In genomic region chr2:182066439-182067061, GRCh38 we compare ENCODE assay signal across 15 cellular contexts.
DNase-seq lines count a peak whose midpoint lies in the region; TF ChIP-seq lines count a peak whose summit lies in the region.
"Had no signal": no experiment of that assay in that cellular context is flagged by ENCODE, and none has a peak within 500 bp of the region (broad histone marks: within the 10 kb centered on the region; RNA-seq: fewer than 3 reads in every experiment).

No MANE protein-coding gene starts in this region.

- TF ChIP-seq CTCF in AG04449 (IDR thresholded peaks at IDR 0.05; ENCODE audit: insufficient read depth, low read length, missing control alignments) (no peak), astrocyte of the spinal cord (IDR thresholded peaks at IDR 0.05; ENCODE audit: low read depth, low read length) (no peak)

- H3K27me3 Mint-ChIP-seq in T-helper 2 cell treated with Interferon-gamma antibody and Interleukin-4, amounts not matched to agents 5 μg/mL and 100 μg/mL, for 36 hours (ENCODE audit: low read depth), result peaks cover 2% of the 10 kb centered on the region
- H3K27me3 Mint-ChIP-seq: CD4-positive, alpha-beta T cell; stimulated activated naive CD8-positive, alpha-beta T cell treated with anti-CD3 and anti-CD28 coated beads, Interleukin-15, Interleukin-2, amounts not matched to agents 100 ng/mL and 50 ng/mL, for 24 hours had no signal

- no peaks in the 10 kb centered on the region for H3K9me3 Mint-ChIP-seq in T-helper 2 cell treated with Interferon-gamma antibody and Interleukin-4, amounts not matched to agents 5 μg/mL and 100 μg/mL, for 36 hours
- H3K9me3 Mint-ChIP-seq: CD4-positive, alpha-beta T cell; stimulated activated naive CD8-positive, alpha-beta T cell treated with anti-CD3 and anti-CD28 coated beads, Interleukin-15, Interleukin-2, amounts not matched to agents 100 ng/mL and 50 ng/mL, for 24 hours had no signal

- no peaks in the 10 kb centered on the region for H3K4me1 Mint-ChIP-seq in T-helper 2 cell treated with Interferon-gamma antibody and Interleukin-4, amounts not matched to agents 5 μg/mL and 100 μg/mL, for 36 hours (ENCODE audit: low read depth)

- no peak overlapping the region for H3K27ac Mint-ChIP-seq in T-helper 2 cell treated with Interferon-gamma antibody and Interleukin-4, amounts not matched to agents 5 μg/mL and 100 μg/mL, for 36 hours
- H3K27ac Mint-ChIP-seq: CD4-positive, alpha-beta T cell; stimulated activated naive CD8-positive, alpha-beta T cell treated with anti-CD3 and anti-CD28 coated beads, Interleukin-15, Interleukin-2, amounts not matched to agents 100 ng/mL and 50 ng/mL, for 24 hours had no signal

- in situ Hi-C loops in astrocyte of the spinal cord (cut with HindIII; ENCODE audit: low sequenced_read_pairs), result no loop called here

- POLR2A ChIA-PET in AG04449 (lab: Yijun Ruan, JAX), result interaction anchor here (0.6 kb wide), 1 partner anchor 107 kb away, joined by 3 read pairs; no protein-coding TSS in a partner anchor

- H3K36me3 Mint-ChIP-seq in T-helper 2 cell treated with Interferon-gamma antibody and Interleukin-4, amounts not matched to agents 5 μg/mL and 100 μg/mL, for 36 hours (ENCODE audit: low read depth), result no peaks in the 10 kb centered on the region

- H3K4me3 ChIP-seq in AG04449 (ENCODE audit: low read depth, low read length), result no peak overlapping the region
- H3K4me3 ChIP-seq in astrocyte of the spinal cord (ENCODE audit: low read depth, low read length), result no peak overlapping the region

- CTCF ChIA-PET in AG04449 (lab: Yijun Ruan, JAX), result interaction anchor here (1.8 to 3.0 kb wide), 2 partner anchors 12 to 112 kb away, joined by 5 to 19 read pairs; no protein-coding TSS in a partner anchor

- H3K4me3 Mint-ChIP-seq in T-helper 2 cell treated with Interferon-gamma antibody and Interleukin-4, amounts not matched to agents 5 μg/mL and 100 μg/mL, for 36 hours, result no peak overlapping the region
- H3K4me3 Mint-ChIP-seq: CD4-positive, alpha-beta T cell; stimulated activated naive CD8-positive, alpha-beta T cell treated with anti-CD3 and anti-CD28 coated beads, Interleukin-15, Interleukin-2, amounts not matched to agents 100 ng/mL and 50 ng/mL, for 24 hours had no signal

- DNase-seq in AG04449 (ENCODE audit: low read depth, low spot score), result peak; percentile 88
- DNase-seq in HPDE6-E6E7 (ENCODE audit: extremely low spot score), result peak; percentile 10
- DNase-seq in astrocyte of the spinal cord (ENCODE audit: low read depth, low spot score), result peak; percentile 85
- peak; percentile 24 for DNase-seq in kidney tubule cell (ENCODE audit: low spot score)
- DNase-seq in T-helper 2 cell treated with Interferon-gamma antibody and Interleukin-4, amounts not matched to agents 5 μg/mL and 100 μg/mL, for 36 hours (ENCODE audit: low spot score), result no peak
- DNase-seq in midbrain (lab: John Stamatoyannopoulos, UW), result no peak
- DNase-seq in 8988T, result no peak
- no peak for DNase-seq in DMS153 (lab: John Stamatoyannopoulos, UW)
- DNase-seq: CD4-positive, alpha-beta T cell; erythroblast; kidney glomerular epithelial cell; NCI-H1105; occipital lobe; stimulated activated CD4-positive, alpha-beta T cell treated with anti-CD3 and anti-CD28 coated beads, Interleukin-2, amount 100 ng/mL, for 48 hours had no signal

Comparison
In these comparisons a context has a peak if more than half of its experiments do, and no peak if none do; other contexts are left out.
1. DNase-seq: peak in AG04449 (single experiment), HPDE6-E6E7 (single experiment), astrocyte of the spinal cord (single experiment) and kidney tubule cell (single experiment); none in T-helper 2 cell treated with Interferon-gamma antibody and Interleukin-4, amounts not matched to agents 5 μg/mL and 100 μg/mL, for 36 hours (single experiment), midbrain (single experiment), 8988T (single experiment) and DMS153 (single experiment).